12 cellular contexts compared by ENCODE assay signal in the genomic region with DNA sequence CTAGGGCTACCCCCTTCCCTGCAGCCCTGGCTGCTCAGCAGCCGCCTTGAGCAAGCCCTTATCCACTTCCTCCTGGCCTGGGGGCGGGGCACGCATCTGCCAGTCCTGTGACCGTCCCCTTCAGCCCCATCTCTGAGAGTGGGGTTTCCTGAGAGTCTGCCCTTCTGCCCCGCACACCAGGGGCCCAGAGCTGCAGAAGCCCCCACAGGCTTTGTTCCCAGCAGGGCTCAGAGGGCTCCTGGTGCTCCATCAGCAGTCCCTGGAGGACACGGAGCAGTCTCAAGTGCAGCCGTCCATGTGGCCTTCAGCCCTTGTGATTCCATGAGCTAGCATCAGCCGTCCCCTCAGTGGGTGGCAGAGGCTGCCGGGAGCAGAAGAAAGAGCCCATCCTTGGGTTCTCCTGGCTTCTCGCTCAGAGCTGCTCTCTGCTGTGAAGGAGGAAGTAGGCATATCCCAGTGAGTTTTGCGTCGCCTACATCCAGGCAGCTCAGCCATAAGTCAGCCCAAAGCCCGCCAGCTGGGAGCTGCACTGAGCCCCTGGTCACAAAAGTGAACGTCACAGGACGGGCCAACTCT. TPM values are rescaled to one million over a fixed set of nuclear protein-coding genes. Genes with fewer than 3 reads are reported as not detected.
DNase-seq lines count a peak whose midpoint lies in the region; ATAC-seq and TF ChIP-seq lines count a peak whose summit lies in the region.
"Had no signal": no experiment of that assay in that cellular context is flagged by ENCODE, and none has a peak within 500 bp of the region (broad histone marks: within the 10 kb centered on the region; RNA-seq: fewer than 3 reads in every experiment).

No MANE protein-coding gene starts in this region.

- peaks cover 14% of the 10 kb centered on the region; the same call in 1 of the 2 replicates for H3K36me3 ChIP-seq in DND-41 (ENCODE audit: insufficient read depth, low read length)
- peaks cover 0 to 6% (median 2%) of the 10 kb centered on the region in 4 donors for H3K36me3 ChIP-seq in esophagus muscularis mucosa
- H3K36me3 ChIP-seq: gastrocnemius medialis had no signal

- intact Hi-C loops in esophagus muscularis mucosa (cut with DNase I) = no loop called here

- no peak overlapping the region for H3K4me2 ChIP-seq in DND-41 (ENCODE audit: insufficient read depth, low read length)

- no peak overlapping the region for H3K4me3 Mint-ChIP-seq in osteocyte (ENCODE audit: unreplicated experiment)
- no peak overlapping the region for H3K4me3 Mint-ChIP-seq in activated T-helper 17 cell treated with anti-CD3 and anti-CD28 coated beads, Interleukin-2, amount 50 U/mL, for 72 hours

- TF ChIP-seq EP300 in esophagus muscularis mucosa (IDR thresholded peaks at IDR 0.05) = no peak

- WGBS in esophagus muscularis mucosa = 80% methylated on average over 1 of the region's 15 CpGs

- ATAC-seq in DND-41 (ENCODE audit: insufficient read depth, low read depth) = peak; percentile 44; the same call in 1 of the 3 replicates
- no peak for ATAC-seq in activated T-helper 17 cell treated with anti-CD3 and anti-CD28 coated beads, Interleukin-2, amount 50 U/mL, for 72 hours (replicated peaks)
- ATAC-seq: body of pancreas, gastrocnemius medialis had no signal

- TF ChIP-seq CTCF in DND-41 (IDR thresholded peaks at IDR 0.05; ENCODE audit: borderline replicate concordance, extremely low read depth, low read length, poor library complexity, severe bottlenecking) (no peak), esophagus muscularis mucosa (IDR thresholded peaks at IDR 0.05) (no peak), osteocyte (IDR thresholded peaks at IDR 0.05) (no peak)

- H3K9ac ChIP-seq in DND-41 (ENCODE audit: low read depth, low read length) = no peak overlapping the region

- H3K4me1 ChIP-seq in DND-41 (ENCODE audit: insufficient read depth, low read length) (no peaks in the 10 kb centered on the region), esophagus muscularis mucosa (peaks cover 18 to 78% (median 61%) of the 10 kb centered on the region in 4 donors)
- H3K4me1 ChIP-seq: body of pancreas, gastrocnemius medialis had no signal

- H3K9me3 Mint-ChIP-seq in osteocyte (ENCODE audit: unreplicated experiment) = no peaks in the 10 kb centered on the region
- no peaks in the 10 kb centered on the region for H3K9me3 Mint-ChIP-seq in activated T-helper 17 cell treated with anti-CD3 and anti-CD28 coated beads, Interleukin-2, amount 50 U/mL, for 72 hours

- no peak overlapping the region for H2AFZ ChIP-seq in DND-41 (ENCODE audit: low read depth, low read length)

- H3K4me3 ChIP-seq in DND-41 (ENCODE audit: low read depth in 1 of 2, low read length in 2 of 2) (no peak overlapping the region), esophagus muscularis mucosa (no peak overlapping the region)
- H3K4me3 ChIP-seq: body of pancreas, gastrocnemius medialis had no signal

- H3K36me3 Mint-ChIP-seq in osteocyte (ENCODE audit: unreplicated experiment) = peaks cover 4% of the 10 kb centered on the region
- peaks cover 36% of the 10 kb centered on the region for H3K36me3 Mint-ChIP-seq in activated T-helper 17 cell treated with anti-CD3 and anti-CD28 coated beads, Interleukin-2, amount 50 U/mL, for 72 hours (ENCODE audit: low read depth)

- H3K27ac Mint-ChIP-seq in osteocyte (ENCODE audit: unreplicated experiment) = peak overlapping the region; percentile 18
- no peak overlapping the region for H3K27ac Mint-ChIP-seq in activated T-helper 17 cell treated with anti-CD3 and anti-CD28 coated beads, Interleukin-2, amount 50 U/mL, for 72 hours

- H3K27ac ChIP-seq in DND-41 (ENCODE audit: low read length) (no peak overlapping the region), esophagus muscularis mucosa (replicated peaks in 1 of 4) (peak overlapping the region; percentile 0 to 74 (median 21))

- DNase-seq in DND-41 (no peak), NOMO-1 (lab: John Stamatoyannopoulos, UW; ENCODE audit: unreplicated experiment in 2 of 2) (peak; percentile 64 to 66), esophagus muscularis mucosa (ENCODE audit: extremely low spot score) (no peak), osteocyte (ENCODE audit: extremely low spot score, unreplicated experiment) (no peak), iPS-NIHi7 (ENCODE audit: extremely low spot score) (no peak), HT-29 (ENCODE audit: low spot score) (no peak), KG1 (lab: John Stamatoyannopoulos, UW) (no peak)
- DNase-seq: activated CD4-positive, alpha-beta T cell treated with anti-CD3 and anti-CD28 coated beads for 1 hour; NCI-H345 had no signal

- H3K27me3 ChIP-seq in DND-41 (ENCODE audit: insufficient read depth, low read length, poor library complexity) (no peaks in the 10 kb centered on the region), esophagus muscularis mucosa (no peaks in the 10 kb centered on the region)
- H3K27me3 ChIP-seq: body of pancreas, gastrocnemius medialis had no signal

- H3K4me1 Mint-ChIP-seq in osteocyte (ENCODE audit: unreplicated experiment) = peaks cover 41% of the 10 kb centered on the region
- peaks cover 29% of the 10 kb centered on the region for H3K4me1 Mint-ChIP-seq in activated T-helper 17 cell treated with anti-CD3 and anti-CD28 coated beads, Interleukin-2, amount 50 U/mL, for 72 hours

- H3K9me3 ChIP-seq in DND-41 (ENCODE audit: insufficient read depth, low read length, severe bottlenecking) = no peaks in the 10 kb centered on the region
- no peaks in the 10 kb centered on the region for H3K9me3 ChIP-seq in esophagus muscularis mucosa
- H3K9me3 ChIP-seq: body of pancreas, gastrocnemius medialis had no signal

- no peak for TF ChIP-seq POLR2A in esophagus muscularis mucosa (IDR thresholded peaks at IDR 0.05; ENCODE audit: low read depth)

- H4K20me1 ChIP-seq in DND-41 (ENCODE audit: insufficient read depth, low read length) = peaks cover 57% of the 10 kb centered on the region

- H3K79me2 ChIP-seq in DND-41 (ENCODE audit: insufficient read depth, low read length) = peaks cover 96% of the 10 kb centered on the region

- no peaks in the 10 kb centered on the region for H3K27me3 Mint-ChIP-seq in osteocyte (ENCODE audit: unreplicated experiment)
- no peaks in the 10 kb centered on the region for H3K27me3 Mint-ChIP-seq in activated T-helper 17 cell treated with anti-CD3 and anti-CD28 coated beads, Interleukin-2, amount 50 U/mL, for 72 hours

RNA-seq across cellular contexts. Expression of gene MYO9B, which starts 16.3 kb away (rescaled TPM):
- total RNA-seq in esophagus muscularis mucosa (10 to 100 TPM; 52.6 to 73.3 (median 57.7) TPM), osteocyte (93.3 and 94.3 TPM in 2 replicates)
- 100 to 1,000 TPM; 149 to 152 TPM for total RNA-seq in activated T-helper 17 cell treated with anti-CD3 and anti-CD28 coated beads, Interleukin-2, amount 50 U/mL, for 72 hours
- total RNA-seq in HT-29 (2014; rRNA removed; shearing (Covaris generic)) = 63.4 and 67.9 TPM in 2 replicates

RNA-seq across cellular contexts. Expression of gene HAUS8, which starts 16.6 kb away (rescaled TPM):
- total RNA-seq in esophagus muscularis mucosa (1 to 10 TPM; 3.3 to 6.6 (median 4.6) TPM), osteocyte (9.2 and 11.6 TPM in 2 replicates)
- total RNA-seq in activated T-helper 17 cell treated with anti-CD3 and anti-CD28 coated beads, Interleukin-2, amount 50 U/mL, for 72 hours = 10 to 100 TPM; 26.0 to 35.2 TPM
- 9.1 and 11.7 TPM in 2 replicates for total RNA-seq in HT-29 (2014; rRNA removed; shearing (Covaris generic))

Comparison
In these comparisons a context has a peak if more than half of its experiments do, and no peak if none do; other contexts are left out.
1. DNase-seq: peak in NOMO-1 (2 of 2); none in DND-41 (single experiment), esophagus muscularis mucosa (single experiment), osteocyte (single experiment), iPS-NIHi7 (single experiment), HT-29 (single experiment) and KG1 (single experiment).